ENCODE assay signal across 9 cellular contexts in genomic region chr5:126414874-126415502, GRCh38. TPM values are rescaled to one million over a fixed set of nuclear protein-coding genes. Genes with fewer than 3 reads are reported as not detected.
DNase-seq lines count a peak whose midpoint lies in the region; ATAC-seq and TF ChIP-seq lines count a peak whose summit lies in the region.
"Had no signal": no experiment of that assay in that cellular context is flagged by ENCODE, and none has a peak within 500 bp of the region (broad histone marks: within the 10 kb centered on the region; RNA-seq: fewer than 3 reads in every experiment).

No MANE protein-coding gene starts in this region.

- no peak for TF ChIP-seq RAD21 in SK-N-SH (IDR thresholded peaks at IDR 0.05; ENCODE audit: low read length)

- H3K9me3 ChIP-seq in SK-N-SH (no peaks in the 10 kb centered on the region), vagina (no peaks in the 10 kb centered on the region)

- no peak for TF ChIP-seq POLR2A in vagina (IDR thresholded peaks at IDR 0.05)

- ATAC-seq in HG03039 (IDR thresholded peaks at IDR 0.05; ENCODE audit: unreplicated experiment), result no peak
- ATAC-seq: activated naive CD8-positive, alpha-beta T cell treated with anti-CD3 and anti-CD28 coated beads, Interleukin-2, amount 50 U/mL, for 24 hours had no signal

- TF ChIP-seq CTCF in SK-N-SH (IDR thresholded peaks at IDR 0.05) (no peak), fibroblast of pulmonary artery (IDR thresholded peaks at IDR 0.05; ENCODE audit: low read length, missing control alignments) (no peak), vagina (IDR thresholded peaks at IDR 0.05) (no peak)

- no peaks in the 10 kb centered on the region for H3K79me2 ChIP-seq in SK-N-SH (ENCODE audit: insufficient read depth)

- H3K4me2 ChIP-seq in SK-N-SH, result peak overlapping the region; percentile 27; the same call in 1 of the 2 replicates

- no peak overlapping the region for H3K9ac ChIP-seq in SK-N-SH

- no peak overlapping the region; the same call in 1 of the 2 replicates for H2AFZ ChIP-seq in SK-N-SH (ENCODE audit: low read depth)

- H3K36me3 ChIP-seq in SK-N-SH (replicated peaks in 1 of 2; ENCODE audit: control insufficient read depth in 1 of 2, insufficient read depth in 2 of 2, low read length in 1 of 2) (no peaks in the 10 kb centered on the region), vagina (no peaks in the 10 kb centered on the region)

- H3K9me2 ChIP-seq in SK-N-SH, result no peaks in the 10 kb centered on the region

- H3F3A ChIP-seq in SK-N-SH (replicated peaks; ENCODE audit: insufficient read depth), result no peaks in the 10 kb centered on the region

- H3K27me3 ChIP-seq in SK-N-SH (ENCODE audit: insufficient read depth), result no peaks in the 10 kb centered on the region
- no peaks in the 10 kb centered on the region for H3K27me3 ChIP-seq in vagina

- CTCF ChIA-PET in SK-N-SH (lab: Yijun Ruan, JAX), result no interaction called here

- H3K4me3 ChIP-seq in SK-N-SH (ENCODE audit: low read depth in 2 of 2, low read length in 1 of 2) (no peak overlapping the region), fibroblast of pulmonary artery (replicated peaks; ENCODE audit: low read depth, low read length) (no peak overlapping the region), vagina (no peak overlapping the region)

- TF ChIP-seq EP300 in SK-N-SH (IDR thresholded peaks at IDR 0.05; ENCODE audit: borderline replicate concordance in 1 of 2, low read depth in 1 of 2, low read length in 1 of 2), result no peak

- peak overlapping the region; percentile 22 to 56; a peak in 1 of 4 replicates for H3K27ac ChIP-seq in SK-N-SH (ENCODE audit: low read depth in 2 of 2, low read length in 1 of 2)
- peak overlapping the region; percentile 64 for H3K27ac ChIP-seq in vagina

- intact Hi-C loops in vagina (cut with DNase I), result no loop called here

- peaks cover 2 to 10% of the 10 kb centered on the region in 2 experiments; a peak in 3 of 4 replicates for H3K4me1 ChIP-seq in SK-N-SH (ENCODE audit: control insufficient read depth in 1 of 2, insufficient read depth in 2 of 2, low read depth in 1 of 2, low read length in 1 of 2)
- peaks cover 4% of the 10 kb centered on the region for H3K4me1 ChIP-seq in vagina

- no peaks in the 10 kb centered on the region for H4K20me1 ChIP-seq in SK-N-SH (ENCODE audit: insufficient read depth)

- DNase-seq in SK-N-SH, result no peak
- DNase-seq in fibroblast of pulmonary artery (ENCODE audit: low read depth), result peak; percentile 86
- DNase-seq in myocyte (ENCODE audit: low read depth), result peak; percentile 84
- no peak for DNase-seq in vagina (ENCODE audit: extremely low spot score in 2 of 2)
- no peak for DNase-seq in NCI-H524 (lab: John Stamatoyannopoulos, UW)
- DNase-seq in activated CD8-positive, alpha-beta memory T cell treated with anti-CD3 and anti-CD28 coated beads, Interleukin-2, amount 50 U/mL, for 48 hours, result no peak
- DNase-seq: activated CD4-positive, CD25-positive, alpha-beta regulatory T cell treated with anti-CD3 and anti-CD28 coated beads, Interleukin-2, amount 50 U/mL, for 72 hours; activated naive CD8-positive, alpha-beta T cell treated with anti-CD3 and anti-CD28 coated beads, Interleukin-2, amount 50 U/mL, for 24 hours had no signal

- 73% methylated on average over 1 of the region's 1 CpG for WGBS in SK-N-SH (ENCODE audit: low lambda C conversion rate)

- POLR2A ChIA-PET in SK-N-SH (lab: Yijun Ruan, JAX), result no interaction called here

TF ChIP-seq in SK-N-SH, 30 proteins besides CTCF, POLR2A, EP300 and RAD21:
- TF ChIP-seq TEAD4 (IDR thresholded peaks at IDR 0.05; ENCODE audit: borderline replicate concordance, insufficient read depth) (peak; percentile 25; the same call in 1 of the 2 replicates), TCF12 (IDR thresholded peaks at IDR 0.05) (peak; percentile 35; the same call in 1 of the 2 replicates), MXI1 (IDR thresholded peaks at IDR 0.05; ENCODE audit: low read depth, low read length) (no peak), NFIC (IDR thresholded peaks at IDR 0.05; ENCODE audit: borderline replicate concordance) (peak; percentile 76), MEF2A (IDR thresholded peaks at IDR 0.05; ENCODE audit: borderline replicate concordance, low read depth) (peak; percentile 76)

RNA-seq across cellular contexts. Expression of gene GRAMD2B, which starts 8.2 kb away (rescaled TPM):
- polyA plus RNA-seq in SK-N-SH (2012; rRNA removed), result 16.0 and 20.9 TPM in 2 replicates
- 17.1 and 21.0 TPM in 2 replicates for polyA plus RNA-seq in SK-N-SH (2012; cell fraction: cytosol; rRNA removed)
- polyA plus RNA-seq in SK-N-SH (2012; cell fraction: nucleus; rRNA removed), result 20.0 and 27.5 TPM in 2 replicates
- total RNA-seq in myocyte, result 94.9 and 148 TPM in 2 replicates
- 152 TPM for polyA plus RNA-seq in myocyte (2012)
- total RNA-seq in vagina, result 76.9 TPM

Comparison
In these comparisons a context has a peak if more than half of its experiments do, and no peak if none do; other contexts are left out.
1. DNase-seq: peak in fibroblast of pulmonary artery (single experiment) and myocyte (single experiment); none in SK-N-SH (single experiment), vagina (0 of 2), NCI-H524 (0 of 2) and activated CD8-positive, alpha-beta memory T cell treated with anti-CD3 and anti-CD28 coated beads, Interleukin-2, amount 50 U/mL, for 48 hours (single experiment).